Comparison of ENCODE assay signal across 1 cellular context in the genomic region with DNA sequence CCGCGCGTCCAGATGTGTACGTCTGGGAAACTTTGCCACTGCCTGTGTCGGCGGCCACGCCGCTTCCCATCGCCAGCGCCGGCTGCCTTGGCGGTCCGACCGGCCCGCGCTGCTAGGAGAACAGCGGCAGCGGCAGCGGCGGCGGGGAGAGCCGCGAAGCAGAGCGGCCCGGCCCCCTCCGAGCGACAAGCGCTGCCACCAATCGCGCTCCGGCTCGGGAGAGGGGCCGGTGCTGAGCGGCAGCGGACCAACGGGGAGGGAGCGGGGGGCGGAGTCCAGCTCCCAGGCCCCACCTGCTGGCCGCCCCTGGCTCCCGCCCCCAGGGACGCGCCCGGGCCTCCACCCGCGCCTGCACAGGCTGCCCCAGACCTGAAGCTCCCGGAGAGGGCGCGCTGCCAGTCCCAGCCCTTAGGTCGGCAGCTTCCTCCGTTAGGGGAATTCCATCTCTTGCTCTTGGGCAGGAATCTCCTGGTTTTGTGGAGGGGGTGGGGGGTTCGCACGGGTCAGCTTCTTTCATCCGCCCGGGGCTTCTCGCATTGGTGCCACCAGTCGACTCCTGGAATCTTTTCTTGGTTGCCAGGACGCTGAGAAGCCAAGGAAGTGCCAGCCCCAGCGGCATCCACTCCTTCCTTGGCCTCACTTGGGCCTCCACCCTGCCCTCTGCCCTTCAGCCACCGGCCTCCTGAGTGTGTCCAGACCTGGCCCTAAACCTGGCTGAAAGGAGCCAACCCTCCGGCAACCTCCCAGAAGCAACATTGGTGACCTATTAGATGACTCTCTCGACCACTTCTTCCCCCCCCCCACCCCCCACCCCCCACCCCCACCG.
A peak's percentile ranks its signal among the peaks of the same experiment; 100 is the strongest.
TF ChIP-seq lines count a peak whose summit lies in the region.

A gene (minus strand): TSS at position 125 of the 826 bp plus-strand sequence.

TF ChIP-seq in HepG2, 621 proteins besides CTCF, POLR2A, EP300 and RAD21 (continued from another document and continues in another):
- TF ChIP-seq, protein P1, sequence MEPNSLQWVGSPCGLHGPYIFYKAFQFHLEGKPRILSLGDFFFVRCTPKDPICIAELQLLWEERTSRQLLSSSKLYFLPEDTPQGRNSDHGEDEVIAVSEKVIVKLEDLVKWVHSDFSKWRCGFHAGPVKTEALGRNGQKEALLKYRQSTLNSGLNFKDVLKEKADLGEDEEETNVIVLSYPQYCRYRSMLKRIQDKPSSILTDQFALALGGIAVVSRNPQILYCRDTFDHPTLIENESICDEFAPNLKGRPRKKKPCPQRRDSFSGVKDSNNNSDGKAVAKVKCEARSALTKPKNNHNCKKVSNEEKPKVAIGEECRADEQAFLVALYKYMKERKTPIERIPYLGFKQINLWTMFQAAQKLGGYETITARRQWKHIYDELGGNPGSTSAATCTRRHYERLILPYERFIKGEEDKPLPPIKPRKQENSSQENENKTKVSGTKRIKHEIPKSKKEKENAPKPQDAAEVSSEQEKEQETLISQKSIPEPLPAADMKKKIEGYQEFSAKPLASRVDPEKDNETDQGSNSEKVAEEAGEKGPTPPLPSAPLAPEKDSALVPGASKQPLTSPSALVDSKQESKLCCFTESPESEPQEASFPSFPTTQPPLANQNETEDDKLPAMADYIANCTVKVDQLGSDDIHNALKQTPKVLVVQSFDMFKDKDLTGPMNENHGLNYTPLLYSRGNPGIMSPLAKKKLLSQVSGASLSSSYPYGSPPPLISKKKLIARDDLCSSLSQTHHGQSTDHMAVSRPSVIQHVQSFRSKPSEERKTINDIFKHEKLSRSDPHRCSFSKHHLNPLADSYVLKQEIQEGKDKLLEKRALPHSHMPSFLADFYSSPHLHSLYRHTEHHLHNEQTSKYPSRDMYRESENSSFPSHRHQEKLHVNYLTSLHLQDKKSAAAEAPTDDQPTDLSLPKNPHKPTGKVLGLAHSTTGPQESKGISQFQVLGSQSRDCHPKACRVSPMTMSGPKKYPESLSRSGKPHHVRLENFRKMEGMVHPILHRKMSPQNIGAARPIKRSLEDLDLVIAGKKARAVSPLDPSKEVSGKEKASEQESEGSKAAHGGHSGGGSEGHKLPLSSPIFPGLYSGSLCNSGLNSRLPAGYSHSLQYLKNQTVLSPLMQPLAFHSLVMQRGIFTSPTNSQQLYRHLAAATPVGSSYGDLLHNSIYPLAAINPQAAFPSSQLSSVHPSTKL (CRISPR knock-in tag; IDR thresholded peaks at IDR 0.05), result peak; percentile 5; the same call in 1 of the 2 replicates
- no peak for TF ChIP-seq KMT2A (CRISPR knock-in tag; IDR thresholded peaks at IDR 0.05)
- TF ChIP-seq MAZ (IDR thresholded peaks at IDR 0.05; ENCODE audit: borderline replicate concordance, low read depth, low read length), result peak; percentile 63; the same call in 1 of the 2 replicates
- no peak for TF ChIP-seq MAZ (CRISPR knock-in tag; IDR thresholded peaks at IDR 0.05; ENCODE audit: low read depth)
- TF ChIP-seq HMG20B (CRISPR knock-in tag; conservative IDR thresholded peaks at IDR 0.05), result no peak
- TF ChIP-seq RFX3 (CRISPR knock-in tag; IDR thresholded peaks at IDR 0.05), result no peak
- TF ChIP-seq KDM2A (CRISPR knock-in tag; IDR thresholded peaks at IDR 0.05; ENCODE audit: borderline replicate concordance, low read depth), result peak; percentile 18; the same call in 1 of the 2 replicates
- TF ChIP-seq, protein P2, sequence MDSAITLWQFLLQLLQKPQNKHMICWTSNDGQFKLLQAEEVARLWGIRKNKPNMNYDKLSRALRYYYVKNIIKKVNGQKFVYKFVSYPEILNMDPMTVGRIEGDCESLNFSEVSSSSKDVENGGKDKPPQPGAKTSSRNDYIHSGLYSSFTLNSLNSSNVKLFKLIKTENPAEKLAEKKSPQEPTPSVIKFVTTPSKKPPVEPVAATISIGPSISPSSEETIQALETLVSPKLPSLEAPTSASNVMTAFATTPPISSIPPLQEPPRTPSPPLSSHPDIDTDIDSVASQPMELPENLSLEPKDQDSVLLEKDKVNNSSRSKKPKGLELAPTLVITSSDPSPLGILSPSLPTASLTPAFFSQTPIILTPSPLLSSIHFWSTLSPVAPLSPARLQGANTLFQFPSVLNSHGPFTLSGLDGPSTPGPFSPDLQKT (CRISPR knock-in tag; IDR thresholded peaks at IDR 0.05; ENCODE audit: borderline replicate concordance), result no peak
- no peak for TF ChIP-seq NR2C2 (CRISPR knock-in tag; IDR thresholded peaks at IDR 0.05; ENCODE audit: borderline replicate concordance)
- TF ChIP-seq CC2D1A (CRISPR knock-in tag; IDR thresholded peaks at IDR 0.05), result no peak
- TF ChIP-seq PHB2 (IDR thresholded peaks at IDR 0.05; ENCODE audit: partially characterized antibody), result no peak
- peak; percentile 84 for TF ChIP-seq XRCC5 (optimal IDR thresholded peaks at IDR 0.05; ENCODE audit: low read length)
- no peak for TF ChIP-seq ZNF709 (CRISPR knock-in tag; IDR thresholded peaks at IDR 0.05)
- peak; percentile 85 for TF ChIP-seq NFYC (CRISPR knock-in tag; IDR thresholded peaks at IDR 0.05)
- TF ChIP-seq FOXK1 (CRISPR knock-in tag; IDR thresholded peaks at IDR 0.05; ENCODE audit: borderline replicate concordance, low read depth), result no peak
- TF ChIP-seq GLI4 (CRISPR knock-in tag; IDR thresholded peaks at IDR 0.05; ENCODE audit: borderline replicate concordance), result no peak
- TF ChIP-seq SALL2 (CRISPR knock-in tag; IDR thresholded peaks at IDR 0.05), result no peak
- no peak for TF ChIP-seq NFE2L2 (IDR thresholded peaks at IDR 0.05; ENCODE audit: low read length)
- no peak for TF ChIP-seq HIVEP1 (CRISPR knock-in tag; IDR thresholded peaks at IDR 0.05)
- TF ChIP-seq, protein P3, sequence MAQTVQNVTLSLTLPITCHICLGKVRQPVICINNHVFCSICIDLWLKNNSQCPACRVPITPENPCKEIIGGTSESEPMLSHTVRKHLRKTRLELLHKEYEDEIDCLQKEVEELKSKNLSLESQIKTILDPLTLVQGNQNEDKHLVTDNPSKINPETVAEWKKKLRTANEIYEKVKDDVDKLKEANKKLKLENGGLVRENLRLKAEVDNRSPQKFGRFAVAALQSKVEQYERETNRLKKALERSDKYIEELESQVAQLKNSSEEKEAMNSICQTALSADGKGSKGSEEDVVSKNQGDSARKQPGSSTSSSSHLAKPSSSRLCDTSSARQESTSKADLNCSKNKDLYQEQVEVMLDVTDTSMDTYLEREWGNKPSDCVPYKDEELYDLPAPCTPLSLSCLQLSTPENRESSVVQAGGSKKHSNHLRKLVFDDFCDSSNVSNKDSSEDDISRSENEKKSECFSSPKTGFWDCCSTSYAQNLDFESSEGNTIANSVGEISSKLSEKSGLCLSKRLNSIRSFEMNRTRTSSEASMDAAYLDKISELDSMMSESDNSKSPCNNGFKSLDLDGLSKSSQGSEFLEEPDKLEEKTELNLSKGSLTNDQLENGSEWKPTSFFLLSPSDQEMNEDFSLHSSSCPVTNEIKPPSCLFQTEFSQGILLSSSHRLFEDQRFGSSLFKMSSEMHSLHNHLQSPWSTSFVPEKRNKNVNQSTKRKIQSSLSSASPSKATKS (CRISPR knock-in tag; IDR thresholded peaks at IDR 0.05), result no peak
- TF ChIP-seq ZBTB3 (CRISPR knock-in tag; IDR thresholded peaks at IDR 0.05; ENCODE audit: borderline replicate concordance, low read depth), result no peak
- TF ChIP-seq ZNF557 (CRISPR knock-in tag; IDR thresholded peaks at IDR 0.05), result no peak
- TF ChIP-seq ZNF432 (CRISPR knock-in tag; IDR thresholded peaks at IDR 0.05; ENCODE audit: borderline replicate concordance), result no peak
- peak; percentile 60 for TF ChIP-seq HNRNPLL (IDR thresholded peaks at IDR 0.05; ENCODE audit: low read depth, low read length, poor library complexity, severe bottlenecking)
- no peak for TF ChIP-seq THAP11 (CRISPR knock-in tag; IDR thresholded peaks at IDR 0.05)
- TF ChIP-seq ZSCAN22 (CRISPR knock-in tag; IDR thresholded peaks at IDR 0.05), result no peak
- TF ChIP-seq GATAD1 (CRISPR knock-in tag; IDR thresholded peaks at IDR 0.05), result no peak
- TF ChIP-seq SP4 (CRISPR knock-in tag; IDR thresholded peaks at IDR 0.05), result peak; percentile 96
- TF ChIP-seq ARNT2 (CRISPR knock-in tag; IDR thresholded peaks at IDR 0.05; ENCODE audit: low read depth), result peak; percentile 58; the same call in 1 of the 2 replicates
- peak; percentile 48 for TF ChIP-seq SRSF1 (optimal IDR thresholded peaks at IDR 0.05; ENCODE audit: low read depth, low read length)
- no peak for TF ChIP-seq NCOA5 (CRISPR knock-in tag; IDR thresholded peaks at IDR 0.05)
- no peak for TF ChIP-seq BRCA1 (CRISPR knock-in tag; IDR thresholded peaks at IDR 0.05)
- TF ChIP-seq DNMT1 (CRISPR knock-in tag; IDR thresholded peaks at IDR 0.05), result no peak
- no peak for TF ChIP-seq MIXL1 (CRISPR knock-in tag; IDR thresholded peaks at IDR 0.05)
- TF ChIP-seq ZNF337 (CRISPR knock-in tag; IDR thresholded peaks at IDR 0.05; ENCODE audit: borderline replicate concordance, low read depth), result no peak
- TF ChIP-seq, protein P4, sequence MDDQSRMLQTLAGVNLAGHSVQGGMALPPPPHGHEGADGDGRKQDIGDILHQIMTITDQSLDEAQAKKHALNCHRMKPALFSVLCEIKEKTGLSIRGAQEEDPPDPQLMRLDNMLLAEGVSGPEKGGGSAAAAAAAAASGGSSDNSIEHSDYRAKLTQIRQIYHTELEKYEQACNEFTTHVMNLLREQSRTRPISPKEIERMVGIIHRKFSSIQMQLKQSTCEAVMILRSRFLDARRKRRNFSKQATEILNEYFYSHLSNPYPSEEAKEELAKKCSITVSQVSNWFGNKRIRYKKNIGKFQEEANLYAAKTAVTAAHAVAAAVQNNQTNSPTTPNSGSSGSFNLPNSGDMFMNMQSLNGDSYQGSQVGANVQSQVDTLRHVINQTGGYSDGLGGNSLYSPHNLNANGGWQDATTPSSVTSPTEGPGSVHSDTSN (CRISPR knock-in tag; IDR thresholded peaks at IDR 0.05; ENCODE audit: borderline replicate concordance), result no peak
- TF ChIP-seq TP53 (CRISPR knock-in tag; conservative IDR thresholded peaks at IDR 0.05), result no peak
- TF ChIP-seq KLF6 (CRISPR knock-in tag; IDR thresholded peaks at IDR 0.05), result no peak
- no peak for TF ChIP-seq YEATS2 (CRISPR knock-in tag; IDR thresholded peaks at IDR 0.05; ENCODE audit: borderline replicate concordance)
- TF ChIP-seq TAF15 (IDR thresholded peaks at IDR 0.05; ENCODE audit: low read depth, low read length, poor library complexity, severe bottlenecking), result no peak
- TF ChIP-seq TBX3 (IDR thresholded peaks at IDR 0.05; ENCODE audit: borderline replicate concordance), result no peak
- TF ChIP-seq, protein P5, sequence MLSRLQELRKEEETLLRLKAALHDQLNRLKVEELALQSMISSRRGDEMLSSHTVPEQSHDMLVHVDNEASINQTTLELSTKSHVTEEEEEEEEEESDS (CRISPR knock-in tag; IDR thresholded peaks at IDR 0.05; ENCODE audit: borderline replicate concordance), result no peak
- no peak for TF ChIP-seq RBM39 (IDR thresholded peaks at IDR 0.05; ENCODE audit: low read depth, low read length, poor library complexity, severe bottlenecking)
- TF ChIP-seq ZNF501 (CRISPR knock-in tag; IDR thresholded peaks at IDR 0.05), result peak; percentile 62; the same call in 1 of the 2 replicates
- peak; percentile 31 for TF ChIP-seq HNRNPK (IDR thresholded peaks at IDR 0.05; ENCODE audit: low read depth, low read length, poor library complexity, severe bottlenecking)
- TF ChIP-seq, protein P6, sequence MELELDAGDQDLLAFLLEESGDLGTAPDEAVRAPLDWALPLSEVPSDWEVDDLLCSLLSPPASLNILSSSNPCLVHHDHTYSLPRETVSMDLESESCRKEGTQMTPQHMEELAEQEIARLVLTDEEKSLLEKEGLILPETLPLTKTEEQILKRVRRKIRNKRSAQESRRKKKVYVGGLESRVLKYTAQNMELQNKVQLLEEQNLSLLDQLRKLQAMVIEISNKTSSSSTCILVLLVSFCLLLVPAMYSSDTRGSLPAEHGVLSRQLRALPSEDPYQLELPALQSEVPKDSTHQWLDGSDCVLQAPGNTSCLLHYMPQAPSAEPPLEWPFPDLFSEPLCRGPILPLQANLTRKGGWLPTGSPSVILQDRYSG (CRISPR knock-in tag; IDR thresholded peaks at IDR 0.05), result no peak
- TF ChIP-seq, protein P7, sequence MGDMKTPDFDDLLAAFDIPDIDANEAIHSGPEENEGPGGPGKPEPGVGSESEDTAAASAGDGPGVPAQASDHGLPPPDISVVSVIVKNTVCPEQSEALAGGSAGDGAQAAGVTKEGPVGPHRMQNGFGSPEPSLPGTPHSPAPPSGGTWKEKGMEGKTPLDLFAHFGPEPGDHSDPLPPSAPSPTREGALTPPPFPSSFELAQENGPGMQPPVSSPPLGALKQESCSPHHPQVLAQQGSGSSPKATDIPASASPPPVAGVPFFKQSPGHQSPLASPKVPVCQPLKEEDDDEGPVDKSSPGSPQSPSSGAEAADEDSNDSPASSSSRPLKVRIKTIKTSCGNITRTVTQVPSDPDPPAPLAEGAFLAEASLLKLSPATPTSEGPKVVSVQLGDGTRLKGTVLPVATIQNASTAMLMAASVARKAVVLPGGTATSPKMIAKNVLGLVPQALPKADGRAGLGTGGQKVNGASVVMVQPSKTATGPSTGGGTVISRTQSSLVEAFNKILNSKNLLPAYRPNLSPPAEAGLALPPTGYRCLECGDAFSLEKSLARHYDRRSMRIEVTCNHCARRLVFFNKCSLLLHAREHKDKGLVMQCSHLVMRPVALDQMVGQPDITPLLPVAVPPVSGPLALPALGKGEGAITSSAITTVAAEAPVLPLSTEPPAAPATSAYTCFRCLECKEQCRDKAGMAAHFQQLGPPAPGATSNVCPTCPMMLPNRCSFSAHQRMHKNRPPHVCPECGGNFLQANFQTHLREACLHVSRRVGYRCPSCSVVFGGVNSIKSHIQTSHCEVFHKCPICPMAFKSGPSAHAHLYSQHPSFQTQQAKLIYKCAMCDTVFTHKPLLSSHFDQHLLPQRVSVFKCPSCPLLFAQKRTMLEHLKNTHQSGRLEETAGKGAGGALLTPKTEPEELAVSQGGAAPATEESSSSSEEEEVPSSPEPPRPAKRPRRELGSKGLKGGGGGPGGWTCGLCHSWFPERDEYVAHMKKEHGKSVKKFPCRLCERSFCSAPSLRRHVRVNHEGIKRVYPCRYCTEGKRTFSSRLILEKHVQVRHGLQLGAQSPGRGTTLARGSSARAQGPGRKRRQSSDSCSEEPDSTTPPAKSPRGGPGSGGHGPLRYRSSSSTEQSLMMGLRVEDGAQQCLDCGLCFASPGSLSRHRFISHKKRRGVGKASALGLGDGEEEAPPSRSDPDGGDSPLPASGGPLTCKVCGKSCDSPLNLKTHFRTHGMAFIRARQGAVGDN (CRISPR knock-in tag; IDR thresholded peaks at IDR 0.05), result peak; percentile 59
- TF ChIP-seq ZNF235 (CRISPR knock-in tag; IDR thresholded peaks at IDR 0.05; ENCODE audit: borderline replicate concordance), result no peak
- TF ChIP-seq ZNF891 (CRISPR knock-in tag; IDR thresholded peaks at IDR 0.05), result peak; percentile 47; the same call in 1 of the 2 replicates
- no peak for TF ChIP-seq SMAD9 (CRISPR knock-in tag; IDR thresholded peaks at IDR 0.05)
- TF ChIP-seq, protein P8, sequence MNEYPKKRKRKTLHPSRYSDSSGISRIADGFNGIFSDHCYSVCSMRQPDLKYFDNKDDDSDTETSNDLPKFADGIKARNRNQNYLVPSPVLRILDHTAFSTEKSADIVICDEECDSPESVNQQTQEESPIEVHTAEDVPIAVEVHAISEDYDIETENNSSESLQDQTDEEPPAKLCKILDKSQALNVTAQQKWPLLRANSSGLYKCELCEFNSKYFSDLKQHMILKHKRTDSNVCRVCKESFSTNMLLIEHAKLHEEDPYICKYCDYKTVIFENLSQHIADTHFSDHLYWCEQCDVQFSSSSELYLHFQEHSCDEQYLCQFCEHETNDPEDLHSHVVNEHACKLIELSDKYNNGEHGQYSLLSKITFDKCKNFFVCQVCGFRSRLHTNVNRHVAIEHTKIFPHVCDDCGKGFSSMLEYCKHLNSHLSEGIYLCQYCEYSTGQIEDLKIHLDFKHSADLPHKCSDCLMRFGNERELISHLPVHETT (CRISPR knock-in tag; conservative IDR thresholded peaks at IDR 0.05), result no peak
- TF ChIP-seq TRIM24 (CRISPR knock-in tag; IDR thresholded peaks at IDR 0.05), result no peak
- no peak for TF ChIP-seq RARG (CRISPR knock-in tag; IDR thresholded peaks at IDR 0.05; ENCODE audit: low read depth)
